In genomic region chr9:112144807-112145206, GRCh38 we compare ENCODE assay signal across 19 cellular contexts.
"Had no signal": no experiment of that assay in that cellular context is flagged by ENCODE, and none has a peak within 500 bp of the region (broad histone marks: within the 10 kb centered on the region; RNA-seq: fewer than 3 reads in every experiment).

No MANE protein-coding gene starts in this region.

- H3K27ac Mint-ChIP-seq: activated naive CD4-positive, alpha-beta T cell treated with anti-CD3 and anti-CD28 coated beads, Interleukin-2, amount 50 U/mL, for 72 hours had no signal

- H3K9me3 ChIP-seq: left lung, tibial artery had no signal

- H3K4me3 Mint-ChIP-seq: effector memory CD8-positive, alpha-beta T cell had no signal

- H3K36me3 ChIP-seq: cardiac muscle cell had no signal

- DNase-seq: activated CD4-positive, alpha-beta T cell treated with anti-CD3 and anti-CD28 coated beads, Interleukin-2, amount 50 U/mL, for 4 hours; activated gamma-delta T cell treated with Interleukin-2 at 50 U/mL for 16 hours; amniotic stem cell; dermis blood vessel endothelial cell; effector memory CD8-positive, alpha-beta T cell; foreskin melanocyte; glutamatergic neuron; left lung; retina; stimulated activated CD4-positive, alpha-beta T cell treated with anti-CD3 and anti-CD28 coated beads, Interleukin-12 subunit alpha, Interleukin-12 subunit beta, amount 100 ng/mL, for 4 hours; stimulated activated CD4-positive, alpha-beta T cell treated with anti-CD3 and anti-CD28 coated beads, Interleukin-1b, Interleukin-23, amount 100 ng/mL, for 48 hours; stimulated activated CD8-positive, alpha-beta memory T cell treated with anti-CD3 and anti-CD28 coated beads, Interleukin-4, amount 100 ng/mL, for 48 hours; stimulated activated naive CD8-positive, alpha-beta T cell treated with anti-CD3 and anti-CD28 coated beads, Interleukin-15, Interleukin-2, amounts not matched to agents 100 U/mL and 50 U/mL, for 24 hours; substantia nigra; T-helper 2 cell; tibial artery; WERI-Rb-1 had no signal

- H3K9me3 Mint-ChIP-seq: activated naive CD4-positive, alpha-beta T cell treated with anti-CD3 and anti-CD28 coated beads, Interleukin-2, amount 50 U/mL, for 72 hours; effector memory CD8-positive, alpha-beta T cell had no signal

- H3K27ac ChIP-seq: cardiac muscle cell, left lung, tibial artery, WERI-Rb-1 had no signal

- ATAC-seq: activated naive CD4-positive, alpha-beta T cell treated with anti-CD3 and anti-CD28 coated beads, Interleukin-2, amount 50 U/mL, for 72 hours; effector memory CD8-positive, alpha-beta T cell; left lung; stimulated activated naive CD8-positive, alpha-beta T cell treated with anti-CD3 and anti-CD28 coated beads, Interleukin-15, Interleukin-2, amounts not matched to agents 100 U/mL and 50 U/mL, for 24 hours had no signal

- H3K4me3 ChIP-seq: cardiac muscle cell, left lung, tibial artery had no signal

- H3K27me3 Mint-ChIP-seq: effector memory CD8-positive, alpha-beta T cell had no signal

- H3K4me1 ChIP-seq: left lung, tibial artery had no signal

- H3K27me3 ChIP-seq: cardiac muscle cell, left lung, tibial artery had no signal
